Comparison of ENCODE assay signal across 8 cellular contexts in the genomic region with DNA sequence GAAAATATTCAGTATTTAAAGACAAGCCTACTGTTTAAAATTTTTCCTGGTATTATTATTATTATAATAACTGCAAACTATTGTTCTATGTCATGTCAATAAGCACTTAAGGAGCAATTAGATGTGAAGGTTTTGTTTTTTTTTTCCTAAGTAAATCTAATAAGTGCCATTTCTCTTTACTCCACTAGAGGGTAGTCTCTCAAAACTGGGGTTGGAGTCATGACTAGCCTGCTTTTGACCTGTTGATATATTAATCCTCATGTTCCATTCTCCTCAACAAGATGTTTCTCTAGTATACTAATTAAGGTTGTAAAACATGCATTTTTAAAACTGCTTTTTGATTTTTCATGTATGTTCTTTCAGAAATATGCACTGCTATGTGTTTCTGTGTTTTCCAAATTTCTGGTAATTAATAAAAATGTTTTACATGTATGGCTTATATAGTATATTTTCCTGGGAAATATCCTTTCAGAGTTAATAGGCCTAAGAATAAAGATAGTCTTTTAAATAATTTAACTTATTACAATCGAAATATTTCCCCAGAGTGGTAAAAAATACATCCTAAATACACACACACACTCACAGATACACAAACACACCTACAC. TPM values are rescaled to one million over a fixed set of nuclear protein-coding genes. Genes with fewer than 3 reads are reported as not detected.
A peak's percentile ranks its signal among the peaks of the same experiment; 100 is the strongest.
DNase-seq lines count a peak whose midpoint lies in the region; ATAC-seq and TF ChIP-seq lines count a peak whose summit lies in the region.

No MANE protein-coding gene starts in this region.

- no peak for TF ChIP-seq POLR2A in erythroblast (IDR thresholded peaks at IDR 0.05; ENCODE audit: low read length)

- peaks cover 26% of the 10 kb centered on the region for H3K4me1 ChIP-seq in Loucy (ENCODE audit: insufficient read depth, low read length, poor library complexity, severe bottlenecking)
- H3K4me1 ChIP-seq in SK-N-SH (ENCODE audit: control insufficient read depth in 1 of 2, insufficient read depth in 2 of 2, low read depth in 1 of 2, low read length in 1 of 2): peaks cover 5 to 20% of the 10 kb centered on the region in 2 experiments; a peak in 3 of 4 replicates

- DNase-seq in DMS114 treated with DMSO at 0.1 percent for 48 hours (lab: John Stamatoyannopoulos, UW; ENCODE audit: unreplicated experiment) (peak; percentile 43), SK-N-SH (peak; percentile 61), erythroblast (lab: John Stamatoyannopoulos, UW) (peak; percentile 51 to 65), neural crest cell (ENCODE audit: low read depth, low spot score) (no peak)
- no peak for DNase-seq in stimulated activated CD8-positive, alpha-beta memory T cell treated with anti-CD3 and anti-CD28 coated beads, Interleukin-4, amount 100 ng/mL, for 48 hours
- DNase-seq in activated naive CD4-positive, alpha-beta T cell treated with anti-CD3 and anti-CD28 coated beads for 36 hours: no peak

- no peaks in the 10 kb centered on the region for H3K36me3 Mint-ChIP-seq in neural crest cell (ENCODE audit: low read depth)
- no peaks in the 10 kb centered on the region for H3K36me3 Mint-ChIP-seq in activated naive CD4-positive, alpha-beta T cell treated with anti-CD3 and anti-CD28 coated beads for 36 hours (ENCODE audit: low read depth)

- H3K27ac ChIP-seq in SK-N-SH (ENCODE audit: low read depth in 2 of 2, low read length in 1 of 2): peak overlapping the region; percentile 1 to 88; a peak in 1 of 4 replicates

- H3K36me3 ChIP-seq in Loucy (ENCODE audit: insufficient read depth, low read length) (no peaks in the 10 kb centered on the region), SK-N-SH (replicated peaks in 1 of 2; ENCODE audit: control insufficient read depth in 1 of 2, insufficient read depth in 2 of 2, low read length in 1 of 2) (no peaks in the 10 kb centered on the region)

- H3K9me2 ChIP-seq in Loucy (replicated peaks; ENCODE audit: low read depth, low read length) (no peaks in the 10 kb centered on the region), SK-N-SH (no peaks in the 10 kb centered on the region)

- no peaks in the 10 kb centered on the region for H3F3A ChIP-seq in Loucy (ENCODE audit: low read depth)
- peaks cover 4% of the 10 kb centered on the region for H3F3A ChIP-seq in SK-N-SH (replicated peaks; ENCODE audit: insufficient read depth)

- no peaks in the 10 kb centered on the region for H3K9me3 Mint-ChIP-seq in neural crest cell
- H3K9me3 Mint-ChIP-seq in activated naive CD4-positive, alpha-beta T cell treated with anti-CD3 and anti-CD28 coated beads for 36 hours: peaks cover 4% of the 10 kb centered on the region

- H2AFZ ChIP-seq in Loucy (ENCODE audit: low read length) (no peak overlapping the region), SK-N-SH (ENCODE audit: low read depth) (no peak overlapping the region)

- CTCF ChIA-PET in SK-N-SH (lab: Yijun Ruan, JAX): interaction anchor here (0.7 to 5.2 kb wide), 9 partner anchors 9 to 645 kb away, joined by 3 to 35 read pairs (median 3); no protein-coding TSS in a partner anchor
- CTCF ChIA-PET in activated naive CD4-positive, alpha-beta T cell treated with anti-CD3 and anti-CD28 coated beads for 36 hours (lab: Charles Lee): interaction anchor here (0.6 to 1.2 kb wide), 7 partner anchors 10 to 762 kb away, joined by 3 to 8 read pairs (median 3); no protein-coding TSS in a partner anchor

- no peaks in the 10 kb centered on the region for H3K27me3 Mint-ChIP-seq in neural crest cell (ENCODE audit: low read depth)
- no peaks in the 10 kb centered on the region for H3K27me3 Mint-ChIP-seq in activated naive CD4-positive, alpha-beta T cell treated with anti-CD3 and anti-CD28 coated beads for 36 hours (ENCODE audit: low read depth)

- H3K4me2 ChIP-seq in Loucy (ENCODE audit: low read depth, low read length, poor library complexity, severe bottlenecking) (no peak overlapping the region), SK-N-SH (no peak overlapping the region)

- POLR2A ChIA-PET in SK-N-SH (lab: Yijun Ruan, JAX): no interaction called here

- ATAC-seq in GM21381 (IDR thresholded peaks at IDR 0.05; ENCODE audit: unreplicated experiment): peak; percentile 41

- TF ChIP-seq CTCF in Loucy (conservative IDR thresholded peaks at IDR 0.05; ENCODE audit: low read length) (peak; percentile 77), SK-N-SH (IDR thresholded peaks at IDR 0.05) (peak; percentile 97), neural crest cell (conservative IDR thresholded peaks at IDR 0.05) (peak; percentile 84)

- no peaks in the 10 kb centered on the region for H3K27me3 ChIP-seq in Loucy (ENCODE audit: insufficient read depth, low read length, poor library complexity, severe bottlenecking)
- no peaks in the 10 kb centered on the region for H3K27me3 ChIP-seq in SK-N-SH (ENCODE audit: insufficient read depth)

- H3K27ac Mint-ChIP-seq in neural crest cell (ENCODE audit: unreplicated experiment): no peak overlapping the region
- no peak overlapping the region for H3K27ac Mint-ChIP-seq in activated naive CD4-positive, alpha-beta T cell treated with anti-CD3 and anti-CD28 coated beads for 36 hours

- H3K9me3 ChIP-seq in Loucy (ENCODE audit: insufficient read depth, low read depth, low read length) (no peaks in the 10 kb centered on the region), SK-N-SH (peaks cover under 1% of the 10 kb centered on the region; the same call in 1 of the 2 replicates)

- WGBS in SK-N-SH (ENCODE audit: low lambda C conversion rate): 0% methylated on average over 1 of the region's 1 CpG

- H3K4me3 ChIP-seq in Loucy (ENCODE audit: low read length, poor library complexity, severe bottlenecking): no peak overlapping the region
- no peak overlapping the region for H3K4me3 ChIP-seq in SK-N-SH (ENCODE audit: low read depth in 2 of 2, low read length in 1 of 2)

- H3K9ac ChIP-seq in Loucy (ENCODE audit: low read depth, low read length, poor library complexity, severe bottlenecking) (no peak overlapping the region), SK-N-SH (no peak overlapping the region)

- TF ChIP-seq RAD21 in SK-N-SH (IDR thresholded peaks at IDR 0.05; ENCODE audit: low read length): peak; percentile 88

- H3K4me3 Mint-ChIP-seq in neural crest cell: peak overlapping the region; percentile 89
- no peak overlapping the region for H3K4me3 Mint-ChIP-seq in activated naive CD4-positive, alpha-beta T cell treated with anti-CD3 and anti-CD28 coated beads for 36 hours

- H4K20me1 ChIP-seq in Loucy (ENCODE audit: insufficient read depth, low read length, poor library complexity, severe bottlenecking) (no peaks in the 10 kb centered on the region), SK-N-SH (ENCODE audit: insufficient read depth) (no peaks in the 10 kb centered on the region)

- no peaks in the 10 kb centered on the region for H3K79me2 ChIP-seq in Loucy (ENCODE audit: insufficient read depth, low read length)
- H3K79me2 ChIP-seq in SK-N-SH (ENCODE audit: insufficient read depth): no peaks in the 10 kb centered on the region

- peaks cover 44% of the 10 kb centered on the region for H3K4me1 Mint-ChIP-seq in neural crest cell
- peaks cover 68% of the 10 kb centered on the region for H3K4me1 Mint-ChIP-seq in activated naive CD4-positive, alpha-beta T cell treated with anti-CD3 and anti-CD28 coated beads for 36 hours (ENCODE audit: low read depth)

- intact Hi-C loops in activated naive CD4-positive, alpha-beta T cell treated with anti-CD3 and anti-CD28 coated beads for 36 hours (cut with micrococcal nuclease): loop anchor here (1.0 to 10.0 kb wide), 8 partner anchors 48 to 1362 kb away; a partner anchor contains a TSS

- TF ChIP-seq EP300 in SK-N-SH (IDR thresholded peaks at IDR 0.05; ENCODE audit: borderline replicate concordance in 1 of 2, low read depth in 1 of 2, low read length in 1 of 2): no peak

TF ChIP-seq in SK-N-SH, 30 proteins besides CTCF, POLR2A, EP300 and RAD21 (continues in another document):
- TF ChIP-seq SMC3 (IDR thresholded peaks at IDR 0.05; ENCODE audit: low read depth, low read length): peak; percentile 88
- TF ChIP-seq, protein P1, sequence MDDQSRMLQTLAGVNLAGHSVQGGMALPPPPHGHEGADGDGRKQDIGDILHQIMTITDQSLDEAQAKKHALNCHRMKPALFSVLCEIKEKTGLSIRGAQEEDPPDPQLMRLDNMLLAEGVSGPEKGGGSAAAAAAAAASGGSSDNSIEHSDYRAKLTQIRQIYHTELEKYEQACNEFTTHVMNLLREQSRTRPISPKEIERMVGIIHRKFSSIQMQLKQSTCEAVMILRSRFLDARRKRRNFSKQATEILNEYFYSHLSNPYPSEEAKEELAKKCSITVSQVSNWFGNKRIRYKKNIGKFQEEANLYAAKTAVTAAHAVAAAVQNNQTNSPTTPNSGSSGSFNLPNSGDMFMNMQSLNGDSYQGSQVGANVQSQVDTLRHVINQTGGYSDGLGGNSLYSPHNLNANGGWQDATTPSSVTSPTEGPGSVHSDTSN (IDR thresholded peaks at IDR 0.05): no peak
- TF ChIP-seq POLR2AphosphoS5 (IDR thresholded peaks at IDR 0.05; ENCODE audit: low read depth, low read length): no peak
- no peak for TF ChIP-seq EZH2phosphoT487 (IDR thresholded peaks at IDR 0.05; ENCODE audit: borderline replicate concordance, low read depth)
- TF ChIP-seq, protein P2, sequence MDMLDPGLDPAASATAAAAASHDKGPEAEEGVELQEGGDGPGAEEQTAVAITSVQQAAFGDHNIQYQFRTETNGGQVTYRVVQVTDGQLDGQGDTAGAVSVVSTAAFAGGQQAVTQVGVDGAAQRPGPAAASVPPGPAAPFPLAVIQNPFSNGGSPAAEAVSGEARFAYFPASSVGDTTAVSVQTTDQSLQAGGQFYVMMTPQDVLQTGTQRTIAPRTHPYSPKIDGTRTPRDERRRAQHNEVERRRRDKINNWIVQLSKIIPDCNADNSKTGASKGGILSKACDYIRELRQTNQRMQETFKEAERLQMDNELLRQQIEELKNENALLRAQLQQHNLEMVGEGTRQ (IDR thresholded peaks at IDR 0.05; ENCODE audit: borderline replicate concordance, low read depth, low read length): no peak
- no peak for TF ChIP-seq SIN3A (IDR thresholded peaks at IDR 0.05; ENCODE audit: borderline replicate concordance, low read depth, low read length)
- TF ChIP-seq RFX5 (IDR thresholded peaks at IDR 0.05; ENCODE audit: low read length): 0 out of 2 replicates have a peak, but pooled peaks have one; percentile 32
- TF ChIP-seq, protein P3, sequence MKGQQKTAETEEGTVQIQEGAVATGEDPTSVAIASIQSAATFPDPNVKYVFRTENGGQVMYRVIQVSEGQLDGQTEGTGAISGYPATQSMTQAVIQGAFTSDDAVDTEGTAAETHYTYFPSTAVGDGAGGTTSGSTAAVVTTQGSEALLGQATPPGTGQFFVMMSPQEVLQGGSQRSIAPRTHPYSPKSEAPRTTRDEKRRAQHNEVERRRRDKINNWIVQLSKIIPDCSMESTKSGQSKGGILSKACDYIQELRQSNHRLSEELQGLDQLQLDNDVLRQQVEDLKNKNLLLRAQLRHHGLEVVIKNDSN (IDR thresholded peaks at IDR 0.05; ENCODE audit: borderline replicate concordance, low read depth): no peak
- TF ChIP-seq CHD2 (IDR thresholded peaks at IDR 0.05; ENCODE audit: low read length, partially characterized antibody): peak; percentile 34

RNA-seq across cellular contexts. Expression of a gene that starts 1.0 kb away (rescaled TPM):
- 2.1 and 4.1 TPM in 2 replicates for polyA plus RNA-seq in SK-N-SH (2012; rRNA removed)
- 5.1 and 6.0 TPM in 2 replicates for polyA plus RNA-seq in SK-N-SH (2012; cell fraction: cytosol; rRNA removed)
- polyA plus RNA-seq in SK-N-SH (2012; cell fraction: nucleus; rRNA removed): 1.3 and 2.1 TPM in 2 replicates
- total RNA-seq in neural crest cell: 6.1 and 7.1 TPM in 2 replicates
- 1 to 10 TPM; 5.4 to 5.8 TPM for total RNA-seq in activated naive CD4-positive, alpha-beta T cell treated with anti-CD3 and anti-CD28 coated beads for 36 hours

Comparison
In these comparisons a context has a peak if more than half of its experiments do, and no peak if none do; other contexts are left out.
1. DNase-seq: peak in DMS114 treated with DMSO at 0.1 percent for 48 hours (single experiment), SK-N-SH (single experiment) and erythroblast (2 of 2); none in neural crest cell (single experiment), stimulated activated CD8-positive, alpha-beta memory T cell treated with anti-CD3 and anti-CD28 coated beads, Interleukin-4, amount 100 ng/mL, for 48 hours (single experiment) and activated naive CD4-positive, alpha-beta T cell treated with anti-CD3 and anti-CD28 coated beads for 36 hours (single experiment).
2. Peak in every context shown above with its lines, with median percentiles within 50 percentile points of each other: CTCF ChIP-seq.